ENCODE assay signal across 21 cellular contexts in genomic region chr7:153297141-153297540, GRCh38.
DNase-seq lines count a peak whose midpoint lies in the region; ATAC-seq and TF ChIP-seq lines count a peak whose summit lies in the region.
"Had no signal": no experiment of that assay in that cellular context is flagged by ENCODE, and none has a peak within 500 bp of the region (broad histone marks: within the 10 kb centered on the region; RNA-seq: fewer than 3 reads in every experiment).

No MANE protein-coding gene starts in this region.

- no peak overlapping the region for H3K23ac ChIP-seq in mesendoderm (ENCODE audit: low read length)

- no peaks in the 10 kb centered on the region for H3K79me1 ChIP-seq in mesendoderm (ENCODE audit: low read length)

- H3K56ac ChIP-seq in mesendoderm (ENCODE audit: low read length) = no peak overlapping the region

- no peak overlapping the region for H2BK5ac ChIP-seq in mesendoderm (ENCODE audit: low read length)

- CTCF ChIA-PET in PC-3 (lab: Charles Lee) (no interaction called here), A673 (lab: Charles Lee) (no interaction called here)

- POLR2A ChIA-PET in PC-3 (lab: Charles Lee; ENCODE audit: unreplicated experiment) = no interaction called here
- POLR2A ChIA-PET in A673 (lab: Charles Lee; ENCODE audit: low non-redundant PET) = no interaction called here

- no peaks in the 10 kb centered on the region for H3F3A ChIP-seq in PC-3 (ENCODE audit: low read length, unreplicated experiment)

- no peak overlapping the region for H4K8ac ChIP-seq in mesendoderm (ENCODE audit: low read depth, low read length)

- no peak for TF ChIP-seq EP300 in tibial nerve (IDR thresholded peaks at IDR 0.05)

- no CpG with 5 or more reads among the region's 7 CpGs for WGBS in mesendoderm (ENCODE audit: extremely low coverage, insufficient coverage, low lambda C conversion rate)
- 52 to 53% methylated on average over 7 of the region's 7 CpGs for WGBS in tibial nerve, 2 donors

- H3K4me2 ChIP-seq in PC-3 (ENCODE audit: low read length) (no peak overlapping the region), mesendoderm (ENCODE audit: low read length) (no peak overlapping the region)
- H3K4me2 ChIP-seq: BLaER1 had no signal

- ATAC-seq in PC-3 = no peak
- ATAC-seq: Panc1, SK-N-SH treated with all-trans-retinoic acid at 6 μM for 48 hours had no signal

- H3K4me1 ChIP-seq in PC-3 (ENCODE audit: insufficient read depth, low read length) (no peaks in the 10 kb centered on the region), mesendoderm (ENCODE audit: control insufficient read depth, low read depth, low read length) (no peaks in the 10 kb centered on the region), tibial nerve (no peaks in the 10 kb centered on the region), A673 (ENCODE audit: insufficient read depth, low read length, poor library complexity, severe bottlenecking) (no peaks in the 10 kb centered on the region)
- H3K4me1 ChIP-seq: BLaER1 had no signal

- H3K27me3 ChIP-seq in PC-3 (ENCODE audit: low read length) (no peaks in the 10 kb centered on the region), mesendoderm (ENCODE audit: insufficient read depth, low read length, poor library complexity) (no peaks in the 10 kb centered on the region), tibial nerve (no peaks in the 10 kb centered on the region), A673 (replicated peaks; ENCODE audit: insufficient read depth, low read depth, low read length, poor library complexity) (no peaks in the 10 kb centered on the region)
- H3K27me3 ChIP-seq: BLaER1 had no signal

- H4K5ac ChIP-seq in mesendoderm (ENCODE audit: low read length) = no peak overlapping the region

- H4K20me1 ChIP-seq in PC-3 (ENCODE audit: low read length) = no peaks in the 10 kb centered on the region
- H4K20me1 ChIP-seq: BLaER1 had no signal

- intact Hi-C loops in PC-3 (cut with micrococcal nuclease) = no loop called here
- intact Hi-C loops in A673 (cut with micrococcal nuclease; ENCODE audit: unreplicated experiment) = no loop called here

- no peak for TF ChIP-seq POLR2A in tibial nerve (IDR thresholded peaks at IDR 0.05)

- no peaks in the 10 kb centered on the region for H3K9me2 ChIP-seq in PC-3 (replicated peaks; ENCODE audit: low read length)

- H2AFZ ChIP-seq in PC-3 (ENCODE audit: low read length) = no peak overlapping the region

- H3K9ac ChIP-seq in PC-3 (ENCODE audit: low read length) = no peak overlapping the region
- H3K9ac ChIP-seq in mesendoderm (ENCODE audit: low read length) = no peak overlapping the region
- H3K9ac ChIP-seq: BLaER1 had no signal

- peak; percentile 64 for DNase-seq in Daoy (ENCODE audit: low read depth)
- peak; percentile 2 for DNase-seq in PC-3
- peak; percentile 7 for DNase-seq in astrocyte of the hippocampus (ENCODE audit: low read depth, low spot score)
- DNase-seq in mesendoderm = peak; percentile 6
- no peak for DNase-seq in tibial nerve (ENCODE audit: low spot score in 2 of 2)
- DNase-seq in NCI-H524 treated with DMSO at 0.1 percent for 48 hours (lab: John Stamatoyannopoulos, UW) = no peak
- DNase-seq in activated CD4-positive, alpha-beta T cell treated with anti-CD3 and anti-CD28 coated beads, Interleukin-2, amount 50 U/mL, for 48 hours = no peak
- DNase-seq in A673 (ENCODE audit: low spot score) = no peak
- DNase-seq: CD4-positive, CD25-positive, alpha-beta regulatory T cell; EL; GF-D8; HCEC 1CT; Kasumi-1; NCI-H1105 treated with DMSO at 0.1 percent for 48 hours; NCI-H2029; NCI-H446 treated with DMSO at 0.1 percent for 48 hours; NCI-H526 treated with DMSO at 0.1 percent for 48 hours; SIG-M5 had no signal

- H3K36me3 ChIP-seq in PC-3 (ENCODE audit: low read depth, low read length) (no peaks in the 10 kb centered on the region), mesendoderm (ENCODE audit: control insufficient read depth, insufficient read depth, low read length) (no peaks in the 10 kb centered on the region), tibial nerve (no peaks in the 10 kb centered on the region), A673 (ENCODE audit: insufficient read depth, low read length, poor library complexity, severe bottlenecking) (no peaks in the 10 kb centered on the region)
- H3K36me3 ChIP-seq: BLaER1 had no signal

- no peaks in the 10 kb centered on the region for H3K79me2 ChIP-seq in PC-3 (ENCODE audit: low read length)
- no peaks in the 10 kb centered on the region for H3K79me2 ChIP-seq in mesendoderm (ENCODE audit: control insufficient read depth, insufficient read depth, low read length)

- H3K4me3 ChIP-seq in PC-3 (ENCODE audit: low read length) = no peak overlapping the region
- H3K4me3 ChIP-seq in mesendoderm (ENCODE audit: low read length) = no peak overlapping the region
- H3K4me3 ChIP-seq in tibial nerve = no peak overlapping the region
- H3K4me3 ChIP-seq in A673 (ENCODE audit: low read depth, low read length, poor library complexity, severe bottlenecking) = no peak overlapping the region
- H3K4me3 ChIP-seq: BLaER1 had no signal

- no peak overlapping the region for H3K18ac ChIP-seq in mesendoderm (ENCODE audit: low read length)

- H3K9me3 ChIP-seq in PC-3 (ENCODE audit: low read length) (no peaks in the 10 kb centered on the region), tibial nerve (peaks cover 0 to 3% (median 0%) of the 10 kb centered on the region in 4 donors), A673 (ENCODE audit: low read depth, low read length, poor library complexity, severe bottlenecking) (no peaks in the 10 kb centered on the region)
- H3K9me3 ChIP-seq: BLaER1 had no signal

- no peak overlapping the region for H3K27ac ChIP-seq in PC-3 (ENCODE audit: low read length)
- no peak overlapping the region for H3K27ac ChIP-seq in mesendoderm (ENCODE audit: low read depth, low read length)
- no peak overlapping the region for H3K27ac ChIP-seq in tibial nerve
- H3K27ac ChIP-seq in A673 (ENCODE audit: low read depth, low read length, poor library complexity, severe bottlenecking) = no peak overlapping the region
- H3K27ac ChIP-seq: BLaER1 had no signal

- H2AK5ac ChIP-seq in mesendoderm (ENCODE audit: low read length) = no peak overlapping the region

- H2BK120ac ChIP-seq in mesendoderm (ENCODE audit: low read depth, low read length) = no peak overlapping the region

- no peak overlapping the region for H3K4ac ChIP-seq in mesendoderm (ENCODE audit: low read depth, low read length)

- no peak for TF ChIP-seq CTCF in PC-3 (conservative IDR thresholded peaks at IDR 0.05; ENCODE audit: low read depth, low read length)
- TF ChIP-seq CTCF in tibial nerve (IDR thresholded peaks at IDR 0.05) = no peak
- TF ChIP-seq CTCF in A673 (conservative IDR thresholded peaks at IDR 0.05; ENCODE audit: low read depth, low read length) = no peak

- H2BK15ac ChIP-seq in mesendoderm (replicated peaks; ENCODE audit: low read depth) = no peak overlapping the region

- no TSS peak for BruUV-seq in PC-3 (replicated peaks; lab: Mats Ljungman, UMichigan)
- no TSS peak for BruUV-seq in A673 (replicated peaks; lab: Mats Ljungman, UMichigan)

Comparison
In these comparisons a context has a peak if more than half of its experiments do, and no peak if none do; other contexts are left out.
1. DNase-seq: peak in Daoy (single experiment), PC-3 (single experiment), astrocyte of the hippocampus (single experiment) and mesendoderm (single experiment); none in tibial nerve (0 of 2), NCI-H524 treated with DMSO at 0.1 percent for 48 hours (single experiment), activated CD4-positive, alpha-beta T cell treated with anti-CD3 and anti-CD28 coated beads, Interleukin-2, amount 50 U/mL, for 48 hours (0 of 2) and A673 (single experiment).